Comparison of ENCODE assay signal across 20 cellular contexts in genomic region chr14:102769049-102769327, GRCh38.
"Had no signal": no experiment of that assay in that cellular context is flagged by ENCODE, and none has a peak within 500 bp of the region (broad histone marks: within the 10 kb centered on the region; RNA-seq: fewer than 3 reads in every experiment).

No MANE protein-coding gene starts in this region.

- H3K27ac Mint-ChIP-seq: activated CD8-positive, alpha-beta T cell treated with anti-CD3 and anti-CD28 coated beads for 36 hours; activated naive CD4-positive, alpha-beta T cell treated with anti-CD3 and anti-CD28 coated beads for 36 hours; activated T-cell treated with anti-CD3 and anti-CD28 coated beads, Interleukin-2, amount 50 U/mL, for 24 hours; stimulated activated effector memory CD8-positive, alpha-beta T cell treated with anti-CD3 and anti-CD28 coated beads, Interleukin-12 subunit alpha, Interleukin-12 subunit beta, amount 100 ng/mL, for 72 hours; T-helper 2 cell treated with Interferon-gamma antibody and Interleukin-4, amounts not matched to agents 5 μg/mL and 100 μg/mL, for 36 hours had no signal

- ATAC-seq: body of pancreas had no signal

- H3K27ac ChIP-seq: body of pancreas, ovary, right lobe of liver, thoracic aorta, upper lobe of right lung had no signal

- DNase-seq: activated CD4-positive, alpha-beta T cell treated with anti-CD3 and anti-CD28 coated beads for 48 hours; activated CD4-positive, CD25-positive, alpha-beta regulatory T cell; activated CD8-positive, alpha-beta T cell treated with anti-CD3 and anti-CD28 coated beads for 36 hours; activated naive CD4-positive, alpha-beta T cell treated with anti-CD3 and anti-CD28 coated beads for 36 hours; activated T-cell treated with anti-CD3 and anti-CD28 coated beads, Interleukin-2, amount 50 U/mL, for 24 hours; body of pancreas; dorsolateral prefrontal cortex; foreskin melanocyte; ovary; right lobe of liver; small intestine; stimulated activated CD4-positive, alpha-beta T cell treated with anti-CD3 and anti-CD28 coated beads, Interleukin-4, amount 100 ng/mL, for 24 hours; upper lobe of right lung had no signal

- H3K27me3 ChIP-seq: body of pancreas, dorsolateral prefrontal cortex, ovary, right lobe of liver, upper lobe of right lung had no signal

- FAIRE-seq: kidney, small intestine, TTC549 had no signal

- H3K9me3 ChIP-seq: body of pancreas, ovary, right lobe of liver, thoracic aorta, upper lobe of right lung had no signal

- H3K9me3 Mint-ChIP-seq: activated CD8-positive, alpha-beta T cell treated with anti-CD3 and anti-CD28 coated beads for 36 hours; activated naive CD4-positive, alpha-beta T cell treated with anti-CD3 and anti-CD28 coated beads for 36 hours; activated T-cell treated with anti-CD3 and anti-CD28 coated beads, Interleukin-2, amount 50 U/mL, for 24 hours; neural crest cell; stimulated activated effector memory CD8-positive, alpha-beta T cell treated with anti-CD3 and anti-CD28 coated beads, Interleukin-12 subunit alpha, Interleukin-12 subunit beta, amount 100 ng/mL, for 72 hours; T-helper 2 cell treated with Interferon-gamma antibody and Interleukin-4, amounts not matched to agents 5 μg/mL and 100 μg/mL, for 36 hours had no signal

- H3K36me3 ChIP-seq: ovary, right lobe of liver, thoracic aorta, upper lobe of right lung had no signal

- H3K4me3 Mint-ChIP-seq: activated CD8-positive, alpha-beta T cell treated with anti-CD3 and anti-CD28 coated beads for 36 hours; activated naive CD4-positive, alpha-beta T cell treated with anti-CD3 and anti-CD28 coated beads for 36 hours; activated T-cell treated with anti-CD3 and anti-CD28 coated beads, Interleukin-2, amount 50 U/mL, for 24 hours; neural crest cell; stimulated activated effector memory CD8-positive, alpha-beta T cell treated with anti-CD3 and anti-CD28 coated beads, Interleukin-12 subunit alpha, Interleukin-12 subunit beta, amount 100 ng/mL, for 72 hours; T-helper 2 cell treated with Interferon-gamma antibody and Interleukin-4, amounts not matched to agents 5 μg/mL and 100 μg/mL, for 36 hours had no signal

- H3K27me3 Mint-ChIP-seq: activated CD8-positive, alpha-beta T cell treated with anti-CD3 and anti-CD28 coated beads for 36 hours; activated T-cell treated with anti-CD3 and anti-CD28 coated beads, Interleukin-2, amount 50 U/mL, for 24 hours had no signal

- H3K4me3 ChIP-seq: body of pancreas, dorsolateral prefrontal cortex, lung, ovary, right lobe of liver, thoracic aorta, upper lobe of right lung had no signal

- H3K4me1 ChIP-seq: body of pancreas, upper lobe of right lung had no signal
